ENCODE assay signal across 16 cellular contexts in genomic region chr10:84574101-84574500, GRCh38.
A peak's percentile ranks its signal among the peaks of the same experiment; 100 is the strongest.
DNase-seq lines count a peak whose midpoint lies in the region; ATAC-seq and TF ChIP-seq lines count a peak whose summit lies in the region.
"Had no signal": no experiment of that assay in that cellular context is flagged by ENCODE, and none has a peak within 500 bp of the region (broad histone marks: within the 10 kb centered on the region; RNA-seq: fewer than 3 reads in every experiment).

No MANE protein-coding gene starts in this region.

- peak; percentile 35 for TF ChIP-seq CTCF in A673 (conservative IDR thresholded peaks at IDR 0.05; ENCODE audit: low read depth, low read length)
- peak; percentile 13 for TF ChIP-seq CTCF in GM12873 (IDR thresholded peaks at IDR 0.05; ENCODE audit: insufficient read depth, low read depth, low read length, missing control alignments)
- TF ChIP-seq CTCF in esophagus squamous epithelium (IDR thresholded peaks at IDR 0.05), result no peak
- TF ChIP-seq CTCF in dorsolateral prefrontal cortex (IDR thresholded peaks at IDR 0.05 in 54 of 56, conservative IDR thresholded peaks at IDR 0.05 in 2 of 56; ENCODE audit: low read depth in 1 of 56, partially characterized antibody in 56 of 56), result peak in 2 of 56 donors; percentile 9 to 11

- intact Hi-C loops in A673 (cut with micrococcal nuclease; ENCODE audit: unreplicated experiment), result no loop called here
- intact Hi-C loops in esophagus squamous epithelium (cut with DNase I), result no loop called here
- intact Hi-C loops in dorsolateral prefrontal cortex (cut with DNase I), result no loop called here

- peaks cover 10% of the 10 kb centered on the region for H3K27me3 ChIP-seq in A673 (replicated peaks; ENCODE audit: insufficient read depth, low read depth, low read length, poor library complexity)
- peaks cover 0 to 5% (median 0%) of the 10 kb centered on the region in 4 donors for H3K27me3 ChIP-seq in esophagus squamous epithelium
- peaks cover 0 to 4% (median 0%) of the 10 kb centered on the region in 45 donors for H3K27me3 ChIP-seq in dorsolateral prefrontal cortex
- H3K27me3 ChIP-seq: BLaER1 had no signal

- H3K4me1 ChIP-seq in A673 (ENCODE audit: insufficient read depth, low read length, poor library complexity, severe bottlenecking) (no peaks in the 10 kb centered on the region), esophagus squamous epithelium (no peaks in the 10 kb centered on the region)
- H3K4me1 ChIP-seq: BLaER1, esophagus muscularis mucosa, parathyroid adenoma had no signal

- DNase-seq in A673 (ENCODE audit: low spot score) (peak; percentile 8), NCI-H1092 treated with DMSO at 0.1 percent for 48 hours (lab: John Stamatoyannopoulos, UW) (peak; percentile 72), dermis blood vessel endothelial cell (peak; percentile 20), esophagus squamous epithelium (lab: John Stamatoyannopoulos, UW) (no peak), dorsolateral prefrontal cortex (no peak), amniotic stem cell (lab: John Stamatoyannopoulos, UW) (no peak)
- DNase-seq: activated CD4-positive, alpha-beta T cell treated with anti-CD3 and anti-CD28 coated beads for 4 hours; stimulated activated CD4-positive, alpha-beta T cell treated with anti-CD3 and anti-CD28 coated beads, Interleukin-2, amount 100 ng/mL, for 24 hours; stimulated activated naive B cell treated with anti-CD40 and anti-IgM and Interleukin-4, amounts not matched to agents 10 μg/mL and 1 μg/mL and 100 μg/mL, for 72 hours had no signal

- WGBS in esophagus squamous epithelium, 2 donors, result 93 to 94% methylated on average over 2 of the region's 2 CpGs

- no TSS peak for BruUV-seq in A673 (replicated peaks; lab: Mats Ljungman, UMichigan)

- no peaks in the 10 kb centered on the region for H3K36me3 ChIP-seq in A673 (ENCODE audit: insufficient read depth, low read length, poor library complexity, severe bottlenecking)
- no peaks in the 10 kb centered on the region for H3K36me3 ChIP-seq in esophagus squamous epithelium
- H3K36me3 ChIP-seq: BLaER1, esophagus muscularis mucosa had no signal

- TF ChIP-seq POLR2A in esophagus squamous epithelium (IDR thresholded peaks at IDR 0.05), result no peak

- H3K9me3 ChIP-seq in A673 (ENCODE audit: low read depth, low read length, poor library complexity, severe bottlenecking), result no peaks in the 10 kb centered on the region
- no peaks in the 10 kb centered on the region for H3K9me3 ChIP-seq in esophagus squamous epithelium

- CTCF ChIA-PET in A673 (lab: Charles Lee), result no interaction called here

- POLR2A ChIA-PET in A673 (lab: Charles Lee; ENCODE audit: low non-redundant PET), result no interaction called here

- no peak for ATAC-seq in HG03520 (IDR thresholded peaks at IDR 0.05; ENCODE audit: unreplicated experiment)

- no peak overlapping the region for H3K4me3 ChIP-seq in A673 (ENCODE audit: low read depth, low read length, poor library complexity, severe bottlenecking)
- H3K4me3 ChIP-seq in esophagus squamous epithelium, result no peak overlapping the region
- H3K4me3 ChIP-seq in dorsolateral prefrontal cortex, result no peak overlapping the region
- H3K4me3 ChIP-seq: BLaER1, esophagus muscularis mucosa, SK-N-MC had no signal

- H3K27ac ChIP-seq in A673 (ENCODE audit: low read depth, low read length, poor library complexity, severe bottlenecking) (no peak overlapping the region), esophagus squamous epithelium (no peak overlapping the region), dorsolateral prefrontal cortex (no peak overlapping the region)
- H3K27ac ChIP-seq: BLaER1, esophagus muscularis mucosa, KMS-11, parathyroid adenoma, SK-N-MC had no signal

Comparison
In these comparisons a context has a peak if more than half of its experiments do, and no peak if none do; other contexts are left out.
1. DNase-seq: peak in A673 (single experiment), NCI-H1092 treated with DMSO at 0.1 percent for 48 hours (single experiment) and dermis blood vessel endothelial cell (single experiment); none in esophagus squamous epithelium (single experiment), dorsolateral prefrontal cortex (0 of 10) and amniotic stem cell (single experiment).
2. CTCF ChIP-seq: peak in A673 (single experiment) and GM12873 (single experiment); none in esophagus squamous epithelium (0 of 6).